In the genomic region with DNA sequence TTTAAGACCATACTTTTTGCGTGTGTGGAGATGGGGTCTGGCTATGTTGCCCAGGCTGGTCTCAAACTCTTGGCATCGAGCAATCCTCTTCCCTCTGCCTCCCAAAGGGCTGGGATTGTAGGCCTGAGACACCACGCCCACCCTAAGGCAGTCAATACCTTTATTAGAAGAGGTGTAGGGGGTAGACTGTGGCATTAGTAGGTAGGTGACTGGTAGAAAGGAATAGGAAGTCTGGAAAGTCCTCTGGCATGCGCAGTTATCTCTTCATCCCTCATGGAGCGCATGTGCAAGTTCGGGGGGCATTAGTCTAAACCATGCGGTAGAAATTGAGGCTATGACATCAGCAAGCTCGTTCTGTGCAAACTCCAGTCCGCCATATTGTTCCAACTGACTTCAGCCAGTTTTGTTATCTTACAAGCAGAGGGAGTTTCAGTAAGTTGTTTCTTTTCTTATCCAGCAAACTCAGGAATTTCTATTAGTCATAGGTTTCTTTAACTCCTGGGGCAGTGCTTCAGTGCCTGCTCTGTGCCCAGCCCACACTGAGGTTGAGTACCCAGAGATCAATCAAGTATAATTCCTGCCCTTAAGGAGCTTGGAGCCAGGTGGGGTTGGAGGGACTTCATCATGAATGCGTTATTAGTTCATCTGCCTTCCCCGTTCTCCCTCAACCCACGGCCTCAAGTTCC, we compare ENCODE assay signal across 15 cellular contexts. TPM values are rescaled to one million over a fixed set of nuclear protein-coding genes. Genes with fewer than 3 reads are reported as not detected.
A peak's percentile ranks its signal among the peaks of the same experiment; 100 is the strongest.
DNase-seq lines count a peak whose midpoint lies in the region; ATAC-seq and TF ChIP-seq lines count a peak whose summit lies in the region.
"Had no signal": no experiment of that assay in that cellular context is flagged by ENCODE, and none has a peak within 500 bp of the region (broad histone marks: within the 10 kb centered on the region; RNA-seq: fewer than 3 reads in every experiment).

No MANE protein-coding gene starts in this region.

- no peak overlapping the region for H3K4me3 ChIP-seq in ascending aorta
- H3K4me3 ChIP-seq: SK-N-MC had no signal

- H3K36me3 ChIP-seq in ascending aorta = no peaks in the 10 kb centered on the region

- H3K27me3 ChIP-seq in ascending aorta = no peaks in the 10 kb centered on the region

- DNase-seq in A172 (ENCODE audit: low spot score) (peak; percentile 85), HFFc6 (peak; percentile 45), ascending aorta (ENCODE audit: low spot score in 2 of 2) (no peak), iris pigment epithelial cell (ENCODE audit: low read depth) (peak; percentile 66), mucosa of gallbladder (ENCODE audit: low spot score) (no peak), NCI-H1105 (lab: John Stamatoyannopoulos, UW) (no peak)
- DNase-seq in T-helper 2 cell treated with Interferon-gamma antibody and Interleukin-4, amounts not matched to agents 5 μg/mL and 100 μg/mL, for 36 hours (ENCODE audit: low spot score) = no peak
- no peak for DNase-seq in stimulated activated effector memory CD8-positive, alpha-beta T cell treated with anti-CD3 and anti-CD28 coated beads, Interleukin-12 subunit alpha, Interleukin-12 subunit beta, amount 100 ng/mL, for 72 hours (ENCODE audit: low spot score in 2 of 2)
- DNase-seq: activated CD4-positive, alpha-beta T cell treated with anti-CD3 and anti-CD28 coated beads, Interleukin-2, amount 10 ng/mL, durations not matched to agents 24 days and 14 days; activated naive CD4-positive, alpha-beta T cell; effector CD8-positive, alpha-beta T cell; natural killer cell; NCI-H510A; stimulated activated naive CD4-positive, alpha-beta T cell had no signal

- H3K4me1 Mint-ChIP-seq in HFFc6 (ENCODE audit: low read depth) = peaks cover 37% of the 10 kb centered on the region
- peaks cover 39% of the 10 kb centered on the region for H3K4me1 Mint-ChIP-seq in T-helper 2 cell treated with Interferon-gamma antibody and Interleukin-4, amounts not matched to agents 5 μg/mL and 100 μg/mL, for 36 hours (ENCODE audit: low read depth)
- H3K4me1 Mint-ChIP-seq in stimulated activated effector memory CD8-positive, alpha-beta T cell treated with anti-CD3 and anti-CD28 coated beads, Interleukin-12 subunit alpha, Interleukin-12 subunit beta, amount 100 ng/mL, for 72 hours = peaks cover 22% of the 10 kb centered on the region

- H3K27me3 Mint-ChIP-seq in HFFc6 (ENCODE audit: insufficient read depth) = peaks cover 2% of the 10 kb centered on the region; the same call in 1 of the 2 replicates
- H3K27me3 Mint-ChIP-seq in T-helper 2 cell treated with Interferon-gamma antibody and Interleukin-4, amounts not matched to agents 5 μg/mL and 100 μg/mL, for 36 hours (ENCODE audit: low read depth) = no peaks in the 10 kb centered on the region
- H3K27me3 Mint-ChIP-seq: activated CD4-positive, alpha-beta T cell treated with anti-CD3 and anti-CD28 coated beads, Interleukin-2, amount 10 ng/mL, durations not matched to agents 24 days and 14 days had no signal

- no peaks in the 10 kb centered on the region for H3K36me3 Mint-ChIP-seq in HFFc6 (ENCODE audit: low read depth)
- H3K36me3 Mint-ChIP-seq in T-helper 2 cell treated with Interferon-gamma antibody and Interleukin-4, amounts not matched to agents 5 μg/mL and 100 μg/mL, for 36 hours (ENCODE audit: low read depth) = peaks cover 4% of the 10 kb centered on the region
- H3K36me3 Mint-ChIP-seq in stimulated activated effector memory CD8-positive, alpha-beta T cell treated with anti-CD3 and anti-CD28 coated beads, Interleukin-12 subunit alpha, Interleukin-12 subunit beta, amount 100 ng/mL, for 72 hours = no peaks in the 10 kb centered on the region
- H3K36me3 Mint-ChIP-seq: natural killer cell had no signal

- H3K9me3 ChIP-seq in ascending aorta = no peaks in the 10 kb centered on the region

- no peak for ATAC-seq in stimulated activated effector memory CD8-positive, alpha-beta T cell treated with anti-CD3 and anti-CD28 coated beads, Interleukin-12 subunit alpha, Interleukin-12 subunit beta, amount 100 ng/mL, for 72 hours
- ATAC-seq: natural killer cell had no signal

- H3K4me3 Mint-ChIP-seq in HFFc6 = no peak overlapping the region
- no peak overlapping the region for H3K4me3 Mint-ChIP-seq in T-helper 2 cell treated with Interferon-gamma antibody and Interleukin-4, amounts not matched to agents 5 μg/mL and 100 μg/mL, for 36 hours
- no peak overlapping the region for H3K4me3 Mint-ChIP-seq in stimulated activated effector memory CD8-positive, alpha-beta T cell treated with anti-CD3 and anti-CD28 coated beads, Interleukin-12 subunit alpha, Interleukin-12 subunit beta, amount 100 ng/mL, for 72 hours
- H3K4me3 Mint-ChIP-seq: activated CD4-positive, alpha-beta T cell treated with anti-CD3 and anti-CD28 coated beads, Interleukin-2, amount 10 ng/mL, durations not matched to agents 24 days and 14 days; natural killer cell had no signal

- TF ChIP-seq CTCF in HFFc6 (IDR thresholded peaks at IDR 0.05) (no peak), ascending aorta (IDR thresholded peaks at IDR 0.05) (no peak)

- H3K9me3 Mint-ChIP-seq in HFFc6 = no peaks in the 10 kb centered on the region
- no peaks in the 10 kb centered on the region for H3K9me3 Mint-ChIP-seq in T-helper 2 cell treated with Interferon-gamma antibody and Interleukin-4, amounts not matched to agents 5 μg/mL and 100 μg/mL, for 36 hours
- H3K9me3 Mint-ChIP-seq in stimulated activated effector memory CD8-positive, alpha-beta T cell treated with anti-CD3 and anti-CD28 coated beads, Interleukin-12 subunit alpha, Interleukin-12 subunit beta, amount 100 ng/mL, for 72 hours = no peaks in the 10 kb centered on the region
- H3K9me3 Mint-ChIP-seq: activated CD4-positive, alpha-beta T cell treated with anti-CD3 and anti-CD28 coated beads, Interleukin-2, amount 10 ng/mL, durations not matched to agents 24 days and 14 days; natural killer cell had no signal

- peak overlapping the region; percentile 77 to 81 for H3K27ac ChIP-seq in ascending aorta
- H3K27ac ChIP-seq: SK-N-MC had no signal

- intact Hi-C loops in ascending aorta (cut with DNase I) = loop anchor here (5.0 kb wide), 1 partner anchor 142 kb away; no protein-coding TSS in a partner anchor

- H3K27ac Mint-ChIP-seq in HFFc6 = peak overlapping the region; percentile 86
- H3K27ac Mint-ChIP-seq in T-helper 2 cell treated with Interferon-gamma antibody and Interleukin-4, amounts not matched to agents 5 μg/mL and 100 μg/mL, for 36 hours = no peak overlapping the region
- no peak overlapping the region for H3K27ac Mint-ChIP-seq in stimulated activated effector memory CD8-positive, alpha-beta T cell treated with anti-CD3 and anti-CD28 coated beads, Interleukin-12 subunit alpha, Interleukin-12 subunit beta, amount 100 ng/mL, for 72 hours
- H3K27ac Mint-ChIP-seq: activated CD4-positive, alpha-beta T cell treated with anti-CD3 and anti-CD28 coated beads, Interleukin-2, amount 10 ng/mL, durations not matched to agents 24 days and 14 days; natural killer cell had no signal

- H3K4me1 ChIP-seq in ascending aorta = peaks cover 0 to 19% of the 10 kb centered on the region in 2 donors

RNA-seq across cellular contexts. Expression of a gene that starts 7.3 kb away (rescaled TPM):
- total RNA-seq in A172 (2014; rRNA removed; shearing (Covaris generic)) = 88.2 and 89.7 TPM in 2 replicates
- total RNA-seq in HFFc6 (2021; fragmentation: NEBNext Ultra II Directional; extraction: Animal tissue kit (Norgen Biotek cat#: 25700)) = 10 to 100 TPM; 57.6 to 80.9 (median 70.4) TPM
- total RNA-seq in ascending aorta (48.0 TPM), mucosa of gallbladder (75.5 TPM)

Comparison
In these comparisons a context has a peak if more than half of its experiments do, and no peak if none do; other contexts are left out.
1. DNase-seq: peak in A172 (single experiment), HFFc6 (single experiment) and iris pigment epithelial cell (single experiment); none in ascending aorta (0 of 2), mucosa of gallbladder (single experiment), T-helper 2 cell treated with Interferon-gamma antibody and Interleukin-4, amounts not matched to agents 5 μg/mL and 100 μg/mL, for 36 hours (single experiment), stimulated activated effector memory CD8-positive, alpha-beta T cell treated with anti-CD3 and anti-CD28 coated beads, Interleukin-12 subunit alpha, Interleukin-12 subunit beta, amount 100 ng/mL, for 72 hours (0 of 2) and NCI-H1105 (single experiment).